Comparison of ENCODE assay signal across 10 cellular contexts in genomic region chr2:191166111-191166755, GRCh38. TPM values are rescaled to one million over a fixed set of nuclear protein-coding genes. Genes with fewer than 3 reads are reported as not detected.
DNase-seq lines count a peak whose midpoint lies in the region; ATAC-seq, FAIRE-seq and TF ChIP-seq lines count a peak whose summit lies in the region.
"Had no signal": no experiment of that assay in that cellular context is flagged by ENCODE, and none has a peak within 500 bp of the region (broad histone marks: within the 10 kb centered on the region; RNA-seq: fewer than 3 reads in every experiment).

No MANE protein-coding gene starts in this region.

- no peak for FAIRE-seq in frontal cortex (lab: Jason Lieb, UNC)
- FAIRE-seq: H1 had no signal

- peaks cover 4% of the 10 kb centered on the region; the same call in 1 of the 2 replicates for H3K4me1 ChIP-seq in HUES48 (ENCODE audit: control insufficient read depth, insufficient read depth, low read length)
- H3K4me1 ChIP-seq in RWPE2 (ENCODE audit: insufficient read depth, poor library complexity, severe bottlenecking): peaks cover 59% of the 10 kb centered on the region
- H3K4me1 ChIP-seq in ascending aorta: peaks cover 7 to 21% of the 10 kb centered on the region in 2 donors

- peak; percentile 82 for ATAC-seq in RWPE2 (ENCODE audit: low read depth)

- H3K9me3 ChIP-seq in HUES48 (ENCODE audit: control insufficient read depth, insufficient read depth, low read length): no peaks in the 10 kb centered on the region
- no peaks in the 10 kb centered on the region for H3K9me3 ChIP-seq in RWPE2 (ENCODE audit: severe bottlenecking)
- H3K9me3 ChIP-seq in ascending aorta: no peaks in the 10 kb centered on the region

- H3K36me3 ChIP-seq in HUES48 (ENCODE audit: control insufficient read depth, insufficient read depth, low read length) (no peaks in the 10 kb centered on the region), RWPE2 (ENCODE audit: low read depth) (no peaks in the 10 kb centered on the region), ascending aorta (no peaks in the 10 kb centered on the region)

- no peak for DNase-seq in RWPE2 (ENCODE audit: low spot score)
- peak; percentile 10 to 22 for DNase-seq in frontal cortex (ENCODE audit: low spot score in 2 of 2)
- peak; percentile 41 for DNase-seq in putamen (ENCODE audit: low spot score)
- DNase-seq in ascending aorta (ENCODE audit: low spot score in 2 of 2): no peak
- DNase-seq in NCI-H1092 (lab: John Stamatoyannopoulos, UW): no peak
- DNase-seq in NOMO-1 treated with dmso at 0.1 percent for 144 hours (lab: John Stamatoyannopoulos, UW; ENCODE audit: unreplicated experiment): no peak
- no peak for DNase-seq in NK-92 treated with Interleukin-12 subunit alpha and Interleukin-12 subunit beta, amount 100 ng/mL, for 24 hours (lab: John Stamatoyannopoulos, UW)

- H3K27me3 ChIP-seq in HUES48 (ENCODE audit: control insufficient read depth, insufficient read depth, low read length): no peaks in the 10 kb centered on the region
- H3K27me3 ChIP-seq in RWPE2 (ENCODE audit: insufficient read depth, poor library complexity, severe bottlenecking): no peaks in the 10 kb centered on the region
- H3K27me3 ChIP-seq in ascending aorta: no peaks in the 10 kb centered on the region

- no peak overlapping the region for H3K9ac ChIP-seq in HUES48 (ENCODE audit: low read depth, low read length)
- H3K9ac ChIP-seq: KMS-11 had no signal

- H3K27ac ChIP-seq in HUES48 (ENCODE audit: low read depth, low read length): peak overlapping the region; percentile 18
- peak overlapping the region; percentile 100 for H3K27ac ChIP-seq in RWPE2 (ENCODE audit: poor library complexity, severe bottlenecking)
- H3K27ac ChIP-seq in ascending aorta: no peak overlapping the region
- H3K27ac ChIP-seq: KMS-11 had no signal

- intact Hi-C loops in ascending aorta (cut with DNase I): loop anchor here (5.0 kb wide), 3 partner anchors 51 to 246 kb away; no protein-coding TSS in a partner anchor

- TF ChIP-seq CTCF in RWPE2 (IDR thresholded peaks at IDR 0.05; ENCODE audit: poor library complexity, severe bottlenecking) (no peak), ascending aorta (IDR thresholded peaks at IDR 0.05) (no peak)

- H3K4me3 ChIP-seq in HUES48 (ENCODE audit: low read depth, low read length) (no peak overlapping the region), RWPE2 (ENCODE audit: severe bottlenecking) (no peak overlapping the region), ascending aorta (no peak overlapping the region)

RNA-seq across cellular contexts. Expression of gene STAT4, which starts 15.4 kb away (rescaled TPM):
- total RNA-seq in frontal cortex (5.3 TPM), ascending aorta (0.85 TPM)

Comparison
In these comparisons a context has a peak if more than half of its experiments do, and no peak if none do; other contexts are left out.
1. H3K27ac ChIP-seq: peak in HUES48 (single experiment) and RWPE2 (single experiment); none in ascending aorta (0 of 2).
2. DNase-seq: peak in frontal cortex (2 of 2) and putamen (single experiment); none in RWPE2 (single experiment), ascending aorta (0 of 2), NCI-H1092 (single experiment), NOMO-1 treated with dmso at 0.1 percent for 144 hours (single experiment) and NK-92 treated with Interleukin-12 subunit alpha and Interleukin-12 subunit beta, amount 100 ng/mL, for 24 hours (single experiment).